In genomic region chr2:239971115-239971514, GRCh38 we compare ENCODE assay signal across 11 cellular contexts. TPM values are rescaled to one million over a fixed set of nuclear protein-coding genes. Genes with fewer than 3 reads are reported as not detected.
"Had no signal": no experiment of that assay in that cellular context is flagged by ENCODE, and none has a peak within 500 bp of the region (broad histone marks: within the 10 kb centered on the region; RNA-seq: fewer than 3 reads in every experiment).

No MANE protein-coding gene starts in this region.

- H3K9me3 ChIP-seq: HAP-1 had no signal

- FAIRE-seq: HTR-8/SVneo, K562 had no signal

- H3K4me3 Mint-ChIP-seq: HFFc6 had no signal

- ATAC-seq: HCT116, K562 had no signal

- H3K4me1 ChIP-seq: HAP-1 had no signal

- DNase-seq: GOT3, H7, HFFc6, IMR-90, KG1 had no signal

- H3K27ac Mint-ChIP-seq: HFFc6 had no signal

- H3K4me3 ChIP-seq: HAP-1, K562 had no signal

RNA-seq across cellular contexts. Expression of gene OR6B2, which starts 59.1 kb away (rescaled TPM):
- total RNA-seq: H4, H7, HFFc6, HT-29, IMR-90, K562 had no signal
- polyA plus RNA-seq: IMR-90, K562 had no signal
